27 cellular contexts compared by ENCODE assay signal in the genomic region with DNA sequence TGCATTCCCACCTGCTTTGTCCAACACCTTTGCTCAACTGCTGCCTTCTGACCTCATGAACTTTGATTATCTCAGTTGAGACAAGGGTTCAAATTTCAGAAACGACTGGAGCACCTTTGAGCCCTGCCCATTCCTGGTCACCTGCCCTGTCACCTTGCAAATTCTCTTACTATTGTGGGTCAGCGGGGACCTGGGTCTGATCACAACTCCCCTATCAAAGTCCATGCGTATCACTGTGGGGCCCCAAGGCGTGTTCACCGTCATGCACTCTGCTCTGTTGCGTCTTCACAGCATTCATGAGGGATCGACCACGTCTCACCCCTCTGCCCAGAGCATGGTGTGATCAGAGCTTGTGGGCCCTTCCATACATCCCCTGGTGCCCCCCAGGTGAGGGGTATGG. TPM values are rescaled to one million over a fixed set of nuclear protein-coding genes. Genes with fewer than 3 reads are reported as not detected.
DNase-seq lines count a peak whose midpoint lies in the region; ATAC-seq and TF ChIP-seq lines count a peak whose summit lies in the region.
"Had no signal": no experiment of that assay in that cellular context is flagged by ENCODE, and none has a peak within 500 bp of the region (broad histone marks: within the 10 kb centered on the region; RNA-seq: fewer than 3 reads in every experiment).

No MANE protein-coding gene starts in this region.

- H3K27me3 ChIP-seq in breast epithelium (no peaks in the 10 kb centered on the region), mammary epithelial cell (ENCODE audit: insufficient read depth, low read length) (no peaks in the 10 kb centered on the region), lower lobe of right lung (ENCODE audit: low read depth) (no peaks in the 10 kb centered on the region), prostate gland (replicated peaks; ENCODE audit: insufficient read depth) (no peaks in the 10 kb centered on the region), upper lobe of right lung (no peaks in the 10 kb centered on the region)
- H3K27me3 ChIP-seq: ascending aorta, BE2C had no signal

- peaks cover 9% of the 10 kb centered on the region for H3K36me3 Mint-ChIP-seq in HFFc6 (ENCODE audit: low read depth)

- H3K4me1 Mint-ChIP-seq in HFFc6 (ENCODE audit: low read depth) = no peaks in the 10 kb centered on the region; the same call in 1 of the 2 replicates

- H3K36me3 ChIP-seq in breast epithelium (no peaks in the 10 kb centered on the region), mammary epithelial cell (ENCODE audit: insufficient read depth, low read length) (no peaks in the 10 kb centered on the region), lower lobe of right lung (no peaks in the 10 kb centered on the region), prostate gland (no peaks in the 10 kb centered on the region), upper lobe of right lung (no peaks in the 10 kb centered on the region)
- H3K36me3 ChIP-seq: ascending aorta, BE2C, thoracic aorta had no signal

- intact Hi-C loops in breast epithelium (cut with DNase I; ENCODE audit: low total_unique reads) (no loop called here), mammary epithelial cell (cut with micrococcal nuclease) (no loop called here), lower lobe of right lung (cut with DNase I) (no loop called here), prostate gland (cut with DNase I) (no loop called here), upper lobe of right lung (cut with DNase I) (no loop called here)

- dilution Hi-C loops in mammary epithelial cell (cut with HindIII; ENCODE audit: low sequenced_read_pairs) = loop anchor here (25.0 kb wide), 1 partner anchor 394 kb away; the partner anchor contains the start of genes ARTN and IPO13

- H3K9me3 ChIP-seq in breast epithelium = no peaks in the 10 kb centered on the region
- H3K9me3 ChIP-seq in mammary epithelial cell (replicated peaks; ENCODE audit: insufficient read depth, low read length) = no peaks in the 10 kb centered on the region
- no peaks in the 10 kb centered on the region for H3K9me3 ChIP-seq in lower lobe of right lung
- H3K9me3 ChIP-seq in prostate gland = no peaks in the 10 kb centered on the region
- no peaks in the 10 kb centered on the region for H3K9me3 ChIP-seq in upper lobe of right lung
- H3K9me3 ChIP-seq: ascending aorta, BE2C, HAP-1, thoracic aorta had no signal

- in situ Hi-C loops in mammary epithelial cell (cut with MboI; ENCODE audit: low sequenced_read_pairs in 2 of 2) = loop anchor here in 1 of 2 donors (25.0 kb wide), 1 partner anchor 394 kb away; the partner anchor contains the start of genes ARTN and IPO13

- H3K4me1 ChIP-seq in breast epithelium (peaks cover 21 to 52% of the 10 kb centered on the region in 2 donors), mammary epithelial cell (ENCODE audit: insufficient read depth, low read length) (peaks cover 28% of the 10 kb centered on the region), lower lobe of right lung (peaks cover 63% of the 10 kb centered on the region), prostate gland (replicated peaks) (peaks cover 57% of the 10 kb centered on the region), upper lobe of right lung (peaks cover 15% of the 10 kb centered on the region)

- H3K4me2 ChIP-seq in mammary epithelial cell (ENCODE audit: insufficient read depth, low read depth, low read length) = no peak overlapping the region
- H3K4me2 ChIP-seq: KMS-11 had no signal

- no peaks in the 10 kb centered on the region; the same call in 1 of the 2 replicates for H3K27me3 Mint-ChIP-seq in HFFc6 (ENCODE audit: insufficient read depth)

- H3K27ac ChIP-seq in breast epithelium = peak overlapping the region; percentile 81 to 91
- H3K27ac ChIP-seq in mammary epithelial cell (ENCODE audit: insufficient read depth, low read depth, low read length) = no peak overlapping the region
- peak overlapping the region; percentile 38 for H3K27ac ChIP-seq in lower lobe of right lung
- H3K27ac ChIP-seq in prostate gland = peak overlapping the region; percentile 23 to 97
- peak overlapping the region; percentile 30 for H3K27ac ChIP-seq in upper lobe of right lung
- H3K27ac ChIP-seq: KMS-11, thoracic aorta had no signal

- H3K9ac ChIP-seq in mammary epithelial cell (ENCODE audit: insufficient read depth, low read length) = no peak overlapping the region
- H3K9ac ChIP-seq: KMS-11 had no signal

- no peak overlapping the region for H3K4me3 Mint-ChIP-seq in HFFc6

- CTCF ChIA-PET in mammary epithelial cell (lab: Charles Lee; ENCODE audit: low non-redundant PET) = no interaction called here

- no peak for TF ChIP-seq POLR2A in breast epithelium (IDR thresholded peaks at IDR 0.05)
- TF ChIP-seq POLR2A in prostate gland (IDR thresholded peaks at IDR 0.05) = no peak

- TF ChIP-seq CTCF in breast epithelium (IDR thresholded peaks at IDR 0.05) = no peak
- no peak for TF ChIP-seq CTCF in mammary epithelial cell (conservative IDR thresholded peaks at IDR 0.05 in 1 of 2, IDR thresholded peaks at IDR 0.05 in 1 of 2; ENCODE audit: extremely low read depth in 1 of 2, insufficient read depth in 1 of 2, low read depth in 1 of 2, low read length in 2 of 2)
- TF ChIP-seq CTCF in lower lobe of right lung (IDR thresholded peaks at IDR 0.05) = no peak
- TF ChIP-seq CTCF in prostate gland (IDR thresholded peaks at IDR 0.05) = no peak
- TF ChIP-seq CTCF in upper lobe of right lung (IDR thresholded peaks at IDR 0.05) = no peak
- TF ChIP-seq CTCF in HFFc6 (IDR thresholded peaks at IDR 0.05) = no peak

- BruUV-seq in mammary epithelial cell (replicated peaks; lab: Mats Ljungman, UMichigan) = no TSS peak

- H3K27ac Mint-ChIP-seq in HFFc6 = no peak overlapping the region

- H3K9me3 Mint-ChIP-seq in HFFc6 = no peaks in the 10 kb centered on the region

- H3K4me3 ChIP-seq in breast epithelium (no peak overlapping the region), mammary epithelial cell (replicated peaks in 1 of 3; ENCODE audit: insufficient read depth in 1 of 3, low read depth in 2 of 3, low read length in 3 of 3) (no peak overlapping the region), lower lobe of right lung (no peak overlapping the region), prostate gland (no peak overlapping the region), upper lobe of right lung (no peak overlapping the region)
- H3K4me3 ChIP-seq: ascending aorta, HAP-1, lung, thoracic aorta had no signal

- H4K20me1 ChIP-seq in mammary epithelial cell (ENCODE audit: insufficient read depth, low read length) = no peaks in the 10 kb centered on the region

- 93% methylated on average over 8 of the region's 8 CpGs for WGBS in mammary epithelial cell (ENCODE audit: low coverage, missing lambda C conversion rate)
- WGBS in prostate gland = 85% methylated on average over 8 of the region's 8 CpGs

- no peak overlapping the region for H2AFZ ChIP-seq in mammary epithelial cell (ENCODE audit: low read depth, low read length)

- ATAC-seq in lower lobe of right lung = no peak
- ATAC-seq in upper lobe of right lung = no peak
- no peak for ATAC-seq in HG02938 (IDR thresholded peaks at IDR 0.05; ENCODE audit: unreplicated experiment)

- peaks cover 89% of the 10 kb centered on the region for H3K79me2 ChIP-seq in mammary epithelial cell (ENCODE audit: insufficient read depth, low read length)

- DNase-seq in breast epithelium (ENCODE audit: low spot score in 2 of 2) = no peak
- DNase-seq in mammary epithelial cell = no peak
- DNase-seq in lower lobe of right lung = no peak
- DNase-seq in prostate gland (ENCODE audit: low spot score) = no peak
- no peak for DNase-seq in upper lobe of right lung
- no peak for DNase-seq in NCI-H446 treated with DMSO at 0.1 percent for 48 hours (lab: John Stamatoyannopoulos, UW)
- DNase-seq in HFFc6 = no peak
- DNase-seq: 8988T; activated CD4-positive, alpha-beta T cell treated with anti-CD3 and anti-CD28 coated beads for 1 hour; activated CD8-positive, alpha-beta memory T cell treated with anti-CD3 and anti-CD28 coated beads for 24 hours; activated naive CD4-positive, alpha-beta T cell treated with anti-CD3 and anti-CD28 coated beads, Interleukin-2, amount 50 U/mL, for 16 hours; activated T-cell treated with anti-CD3 and anti-CD28 coated beads, Interleukin-2, amount 50 U/mL, for 48 hours; BE2C; cerebellar nuclear complex; COR-L47; DMS79; effector CD8-positive, alpha-beta T cell; foreskin melanocyte; NCI-H187; NCI-H748 treated with DMSO at 0.1 percent for 48 hours; SHP77 had no signal

RNA-seq across cellular contexts. Expression of gene PTPRF, which starts 12.9 kb away (rescaled TPM):
- total RNA-seq in breast epithelium (100 to 1,000 TPM; 109 to 149 (median 116) TPM), mammary epithelial cell (100 to 1,000 TPM; 152 to 200 TPM), lower lobe of right lung (176 TPM), prostate gland (100 to 1,000 TPM; 182 to 292 TPM), upper lobe of right lung (199 TPM)
- 131 TPM for polyA plus RNA-seq in mammary epithelial cell
- polyA minus RNA-seq in mammary epithelial cell = 442 TPM
- total RNA-seq in HFFc6 (2021; fragmentation: NEBNext Ultra II Directional; extraction: Animal tissue kit (Norgen Biotek cat#: 25700)) = 100 to 1,000 TPM in 4 of 6 experiments, 10 to 100 TPM in 2; 94.3 to 119 (median 109) TPM
